20 cellular contexts compared by ENCODE assay signal in the genomic region with DNA sequence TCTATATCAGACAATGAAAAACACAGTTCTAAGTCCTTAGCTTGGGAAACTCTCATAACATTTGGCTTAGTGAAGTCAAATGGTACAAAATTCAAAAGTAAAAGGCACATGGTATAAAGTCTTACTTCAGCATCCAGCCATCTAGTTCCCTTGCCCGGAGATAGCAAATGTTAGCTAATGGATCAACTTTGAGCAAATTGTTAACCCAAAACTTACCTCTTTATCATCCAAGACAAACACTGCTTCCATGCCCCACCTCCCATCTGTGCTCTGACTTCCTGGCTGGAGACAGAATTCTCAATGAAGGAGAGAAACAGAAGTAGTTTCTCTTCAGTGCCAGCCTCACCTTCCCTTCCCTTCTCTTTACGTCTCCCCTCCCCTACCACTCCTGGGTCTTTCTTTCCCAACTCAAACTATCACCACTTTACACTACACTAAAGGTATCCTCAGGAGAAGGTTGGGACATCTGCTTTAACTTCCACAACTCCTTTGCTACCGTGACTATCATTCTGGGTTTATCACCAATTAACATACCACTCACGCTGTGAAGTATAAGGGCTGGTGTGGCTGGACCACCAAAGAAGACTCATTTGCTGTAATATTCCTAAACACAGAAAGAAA. TPM values are rescaled to one million over a fixed set of nuclear protein-coding genes. Genes with fewer than 3 reads are reported as not detected.
DNase-seq lines count a peak whose midpoint lies in the region; ATAC-seq, FAIRE-seq and TF ChIP-seq lines count a peak whose summit lies in the region.
"Had no signal": no experiment of that assay in that cellular context is flagged by ENCODE, and none has a peak within 500 bp of the region (broad histone marks: within the 10 kb centered on the region; RNA-seq: fewer than 3 reads in every experiment).

No MANE protein-coding gene starts in this region.

- H3K4me1 ChIP-seq in IMR-90 (ENCODE audit: control insufficient read depth, insufficient read depth, low read length): no peaks in the 10 kb centered on the region
- H3K4me1 ChIP-seq in H1 (replicated peaks in 1 of 4; ENCODE audit: control insufficient read depth in 3 of 4, insufficient read depth in 4 of 4, low read length in 3 of 4): no peaks in the 10 kb centered on the region
- peaks cover 0 to 14% (median 5%) of the 10 kb centered on the region in 4 donors for H3K4me1 ChIP-seq in right lobe of liver
- H3K4me1 ChIP-seq in colonic mucosa: no peaks in the 10 kb centered on the region
- H3K4me1 ChIP-seq in adrenal gland (replicated peaks in 1 of 2): no peaks in the 10 kb centered on the region
- H3K4me1 ChIP-seq: BE2C, Peyer's patch had no signal

- H2AFZ ChIP-seq in IMR-90 (replicated peaks; ENCODE audit: low read length, poor library complexity): no peak overlapping the region
- peak overlapping the region; percentile 82 for H2AFZ ChIP-seq in H1 (ENCODE audit: low read length)

- no peak for DNase-seq in IMR-90
- DNase-seq in H1 (ENCODE audit: low read depth in 1 of 2, low spot score in 2 of 2): no peak
- DNase-seq in right lobe of liver: no peak
- DNase-seq in colonic mucosa: no peak
- DNase-seq in T1000 (lab: John Stamatoyannopoulos, UW): no peak
- no peak for DNase-seq in adrenal gland
- DNase-seq: BE2C; Calu3; CD4-positive, alpha-beta T cell; DMS79 treated with DMSO at 0.1 percent for 48 hours; MG63; NCI-H1092; NCI-H146; NCI-H2081; NCI-H510A treated with DMSO at 0.1 percent for 48 hours; NCI-H82; Peyer's patch had no signal

- H3K18ac ChIP-seq in IMR-90 (ENCODE audit: low read depth, low read length) (no peak overlapping the region), H1 (ENCODE audit: extremely low read depth, low read length) (no peak overlapping the region)

- H4K20me1 ChIP-seq in IMR-90 (ENCODE audit: insufficient read depth, low read length) (no peaks in the 10 kb centered on the region), H1 (replicated peaks in 1 of 2; ENCODE audit: control insufficient read depth in 1 of 2, insufficient read depth in 2 of 2, low read length in 2 of 2) (no peaks in the 10 kb centered on the region)

- no peaks in the 10 kb centered on the region for H3K36me3 ChIP-seq in IMR-90 (ENCODE audit: control insufficient read depth, insufficient read depth, low read length)
- H3K36me3 ChIP-seq in H1 (ENCODE audit: control insufficient read depth in 2 of 4, insufficient read depth in 4 of 4, low read length in 3 of 4): no peaks in the 10 kb centered on the region
- H3K36me3 ChIP-seq in right lobe of liver: no peaks in the 10 kb centered on the region
- H3K36me3 ChIP-seq in colonic mucosa: no peaks in the 10 kb centered on the region
- no peaks in the 10 kb centered on the region for H3K36me3 ChIP-seq in adrenal gland (replicated peaks in 1 of 2)
- H3K36me3 ChIP-seq: BE2C, MG63, Peyer's patch had no signal

- H3K27ac ChIP-seq in IMR-90 (ENCODE audit: insufficient read depth, low read length) (no peak overlapping the region), H1 (ENCODE audit: low read depth, low read length) (no peak overlapping the region), right lobe of liver (peak overlapping the region in 2 of 3 donors; percentile 5 to 64), colonic mucosa (no peak overlapping the region), adrenal gland (no peak overlapping the region)
- H3K27ac ChIP-seq: Peyer's patch, SK-N-MC had no signal

- no peak for TF ChIP-seq EP300 in H1 (IDR thresholded peaks at IDR 0.05; ENCODE audit: borderline replicate concordance in 1 of 2, low read depth in 2 of 2, low read length in 2 of 2)

- H2AK5ac ChIP-seq in IMR-90 (ENCODE audit: low read depth, low read length) (no peak overlapping the region), H1 (ENCODE audit: low read depth, low read length) (no peak overlapping the region)

- no peak for FAIRE-seq in H1 (lab: Jason Lieb, UNC)

- no peak overlapping the region for H2BK120ac ChIP-seq in IMR-90 (ENCODE audit: low read depth, low read length)
- H2BK120ac ChIP-seq in H1 (replicated peaks; ENCODE audit: low read depth, low read length): no peak overlapping the region

- TF ChIP-seq CTCF in IMR-90 (conservative IDR thresholded peaks at IDR 0.05; ENCODE audit: low read depth, low read length): no peak
- no peak for TF ChIP-seq CTCF in H1 (IDR thresholded peaks at IDR 0.05; ENCODE audit: control extremely low read depth in 1 of 3, insufficient read depth in 1 of 3, low read depth in 1 of 3, low read length in 3 of 3)
- no peak for TF ChIP-seq CTCF in right lobe of liver (IDR thresholded peaks at IDR 0.05)
- no peak for TF ChIP-seq CTCF in colonic mucosa (IDR thresholded peaks at IDR 0.05)
- no peak for TF ChIP-seq CTCF in adrenal gland (IDR thresholded peaks at IDR 0.05)

- no peaks in the 10 kb centered on the region for H3K9me3 ChIP-seq in IMR-90 (ENCODE audit: control insufficient read depth, insufficient read depth, low read length)
- no peaks in the 10 kb centered on the region for H3K9me3 ChIP-seq in H1 (ENCODE audit: insufficient read depth in 2 of 2, low read depth in 1 of 2, low read length in 1 of 2)
- H3K9me3 ChIP-seq in right lobe of liver: no peaks in the 10 kb centered on the region
- no peaks in the 10 kb centered on the region for H3K9me3 ChIP-seq in colonic mucosa
- no peaks in the 10 kb centered on the region for H3K9me3 ChIP-seq in adrenal gland (replicated peaks in 1 of 3)
- H3K9me3 ChIP-seq: BE2C, MG63, Peyer's patch had no signal

- no peak for ATAC-seq in IMR-90 (ENCODE audit: low read depth)
- peak; percentile 90 to 98 (median 95) for ATAC-seq in right lobe of liver
- no peak for ATAC-seq in esophagus mucosa
- ATAC-seq: Right ventricle myocardium inferior had no signal

- H3K4me2 ChIP-seq in IMR-90 (ENCODE audit: low read depth, low read length): 0 out of 2 replicates have a peak overlapping the region, but pooled peaks have one; percentile 35
- no peak overlapping the region for H3K4me2 ChIP-seq in H1 (ENCODE audit: insufficient read depth in 1 of 2, low read depth in 2 of 2, low read length in 2 of 2)

- POLR2A ChIA-PET in IMR-90 (lab: Charles Lee; ENCODE audit: unreplicated experiment) (no interaction called here), H1 (lab: Charles Lee; ENCODE audit: partially characterized antibody) (no interaction called here)

- H3K4ac ChIP-seq in IMR-90 (ENCODE audit: low read depth, low read length): no peak overlapping the region
- no peak overlapping the region for H3K4ac ChIP-seq in H1 (replicated peaks; ENCODE audit: insufficient read length, low read depth, low read length)

- no peak overlapping the region for H2BK20ac ChIP-seq in IMR-90 (ENCODE audit: low read depth, low read length)
- no peak overlapping the region for H2BK20ac ChIP-seq in H1 (ENCODE audit: low read length)

- H3K27me3 ChIP-seq in IMR-90 (ENCODE audit: control insufficient read depth, insufficient read depth, low read length) (peaks cover 5% of the 10 kb centered on the region), H1 (replicated peaks in 1 of 4; ENCODE audit: control insufficient read depth in 3 of 4, extremely low read depth in 1 of 4, insufficient read depth in 3 of 4, low read length in 3 of 4) (no peaks in the 10 kb centered on the region), right lobe of liver (no peaks in the 10 kb centered on the region), colonic mucosa (no peaks in the 10 kb centered on the region), adrenal gland (no peaks in the 10 kb centered on the region)
- H3K27me3 ChIP-seq: BE2C, MG63, Peyer's patch had no signal

- no peak overlapping the region for H4K91ac ChIP-seq in IMR-90 (ENCODE audit: insufficient read depth, low read depth, low read length)
- no peak overlapping the region for H4K91ac ChIP-seq in H1 (replicated peaks; ENCODE audit: insufficient read length, low read length)

- no peak overlapping the region for H2BK5ac ChIP-seq in IMR-90 (ENCODE audit: low read depth, low read length, poor library complexity, severe bottlenecking)
- no peak overlapping the region for H2BK5ac ChIP-seq in H1 (ENCODE audit: low read depth, low read length)

- H3K79me2 ChIP-seq in H1 (ENCODE audit: control insufficient read depth in 1 of 2, insufficient read depth in 2 of 2, low read length in 2 of 2): no peaks in the 10 kb centered on the region

- no peaks in the 10 kb centered on the region for H3K9me1 ChIP-seq in IMR-90 (ENCODE audit: insufficient read depth, low read length)

- TF ChIP-seq RAD21 in IMR-90 (IDR thresholded peaks at IDR 0.05; ENCODE audit: low read length) (no peak), H1 (IDR thresholded peaks at IDR 0.05 in 1 of 2, conservative IDR thresholded peaks at IDR 0.05 in 1 of 2; ENCODE audit: low read depth in 2 of 2, low read length in 2 of 2) (no peak)

- H4K5ac ChIP-seq in IMR-90 (ENCODE audit: low read depth, low read length) (no peak overlapping the region), H1 (ENCODE audit: insufficient read length, low read depth, low read length) (no peak overlapping the region)

- H3K23ac ChIP-seq in IMR-90 (ENCODE audit: low read depth, low read length) (no peak overlapping the region), H1 (ENCODE audit: insufficient read length) (no peak overlapping the region)

- H3K56ac ChIP-seq in IMR-90 (ENCODE audit: extremely low read depth, insufficient read depth, low read length) (no peak overlapping the region), H1 (replicated peaks; ENCODE audit: insufficient read length, low read depth, low read length) (no peak overlapping the region)

- TF ChIP-seq POLR2A in IMR-90 (IDR thresholded peaks at IDR 0.05; ENCODE audit: low read depth, low read length) (no peak), H1 (IDR thresholded peaks at IDR 0.05; ENCODE audit: control extremely low read depth in 1 of 2, low read depth in 2 of 2, low read length in 2 of 2) (no peak), right lobe of liver (IDR thresholded peaks at IDR 0.05) (no peak), adrenal gland (IDR thresholded peaks at IDR 0.05) (no peak)

- H3K14ac ChIP-seq in IMR-90 (replicated peaks; ENCODE audit: low read depth, low read length) (no peak overlapping the region), H1 (ENCODE audit: insufficient read length) (no peak overlapping the region)

- in situ Hi-C loops in IMR-90 (cut with MboI; ENCODE audit: low sequenced_read_pairs): no loop called here

- 60% methylated on average over 1 of the region's 4 CpGs; no CpG with 5 or more reads in 1 of the 2 experiments for WGBS in IMR-90 (ENCODE audit: extremely low coverage in 2 of 2, insufficient read length in 1 of 2), 2 experiments
- 81% methylated on average over 4 of the region's 4 CpGs; no CpG with 5 or more reads in 1 of the 2 experiments for WGBS in H1 (ENCODE audit: extremely low coverage in 1 of 2, insufficient coverage in 1 of 2, insufficient read length in 1 of 2, insufficient replicate concordance in 2 of 2, low coverage in 1 of 2, low lambda C conversion rate in 2 of 2, missing lambda C conversion rate in 1 of 2), 2 experiments
- 39% methylated on average over 4 of the region's 4 CpGs for WGBS in right lobe of liver (ENCODE audit: insufficient coverage, low coverage, low lambda C conversion rate, missing lambda C conversion rate)
- WGBS in adrenal gland, 4 donors: 60 to 70% (median 66%) methylated on average over 4 of the region's 4 CpGs

- no peak overlapping the region for H2AK9ac ChIP-seq in IMR-90 (replicated peaks; ENCODE audit: low read depth, low read length, poor library complexity)

- BruUV-seq in IMR-90 (replicated peaks; lab: Mats Ljungman, UMichigan): no TSS peak

- H3K4me3 ChIP-seq in IMR-90 (ENCODE audit: insufficient read depth, low read depth, low read length): no peak overlapping the region
- no peak overlapping the region for H3K4me3 ChIP-seq in H1 (ENCODE audit: extremely low read depth in 1 of 4, insufficient read depth in 2 of 4, low read depth in 3 of 4, low read length in 4 of 4)
- peak overlapping the region in 2 of 3 donors; percentile 25 to 30 for H3K4me3 ChIP-seq in right lobe of liver
- no peak overlapping the region for H3K4me3 ChIP-seq in colonic mucosa
- no peak overlapping the region for H3K4me3 ChIP-seq in adrenal gland
- H3K4me3 ChIP-seq: MG63, Peyer's patch, SK-N-MC had no signal

- no peak overlapping the region for H2BK12ac ChIP-seq in H1 (ENCODE audit: low read depth, low read length)

- no peak overlapping the region for H4K8ac ChIP-seq in IMR-90 (ENCODE audit: low read depth in 2 of 2, low read length in 2 of 2)
- no peak overlapping the region for H4K8ac ChIP-seq in H1 (ENCODE audit: extremely low read depth, insufficient read depth, low read length)

- intact Hi-C loops in IMR-90 (cut with micrococcal nuclease) (no loop called here), right lobe of liver (cut with DNase I) (no loop called here), colonic mucosa (cut with DNase I) (no loop called here), adrenal gland (cut with DNase I) (no loop called here)

- no peaks in the 10 kb centered on the region for H3K23me2 ChIP-seq in H1 (ENCODE audit: low read depth, low read length)

- H3K9ac ChIP-seq in IMR-90 (ENCODE audit: low read depth, low read length) (no peak overlapping the region), H1 (replicated peaks in 1 of 4; ENCODE audit: extremely low read depth in 1 of 4, low read depth in 3 of 4, low read length in 3 of 4) (no peak overlapping the region), colonic mucosa (ENCODE audit: low read depth in 2 of 2, low read length in 2 of 2) (no peak overlapping the region)

- no peaks in the 10 kb centered on the region for H3K79me1 ChIP-seq in IMR-90 (ENCODE audit: low read depth in 1 of 2, low read length in 2 of 2)
- no peaks in the 10 kb centered on the region for H3K79me1 ChIP-seq in H1 (ENCODE audit: low read depth, low read length)

- H2BK15ac ChIP-seq in IMR-90 (ENCODE audit: low read depth, low read length) (no peak overlapping the region), H1 (ENCODE audit: low read length) (no peak overlapping the region)

- CTCF ChIA-PET in IMR-90 (lab: Yijun Ruan, JAX): interaction anchor here (0.6 kb wide), 1 partner anchor 90 kb away, joined by 4 read pairs; no protein-coding TSS in a partner anchor
- CTCF ChIA-PET in H1 (lab: Charles Lee; ENCODE audit: partially characterized antibody): interaction anchor here (1.1 to 1.2 kb wide), 2 partner anchors 13 to 96 kb away, joined by 3 to 4 read pairs; no protein-coding TSS in a partner anchor

- dilution Hi-C loops in IMR-90 (cut with HindIII; ENCODE audit: low sequenced_read_pairs, unreplicated experiment): no loop called here

RNA-seq across cellular contexts. Expression of a gene that starts 21.2 kb away (rescaled TPM):
- total RNA-seq in IMR-90 (2012; rRNA removed) (0.54 and 0.83 TPM in 2 replicates), right lobe of liver (10 to 100 TPM; 17.1 to 24.0 (median 18.7) TPM), colonic mucosa (10 to 100 TPM; 42.4 to 45.9 TPM), esophagus mucosa (14.5 TPM), adrenal gland (10 to 100 TPM in 7 of 8 donors, 1 to 10 TPM in 1; 9.4 to 36.5 (median 20.4) TPM)
- polyA plus RNA-seq in IMR-90 (2012; rRNA removed) (0.31 and 0.33 TPM in 2 replicates), H1 (2011; rRNA removed) (2.9 TPM in 2 replicates), adrenal gland (1 to 10 TPM; 4.1 to 6.1 (median 4.5) TPM)
- 0.12 and 0.34 TPM in 2 replicates for polyA plus RNA-seq in IMR-90 (2012; cell fraction: cytosol; rRNA removed)
- 0.34 and 0.36 TPM in 2 replicates for polyA plus RNA-seq in IMR-90 (2012; cell fraction: nucleus; rRNA removed; ENCODE audit: low replicate concordance)
- total RNA-seq in H1 (2021; fragmentation: NEBNext Ultra II Directional; extraction: Animal tissue kit (Norgen Biotek cat#: 25700)): 16.2 and 17.7 TPM in 2 replicates
- polyA plus RNA-seq in H1 (2011; cell fraction: cytosol; rRNA removed): 5.5 TPM
- polyA plus RNA-seq in H1 (2011; cell fraction: nucleus; rRNA removed): 5.0 TPM
- polyA plus RNA-seq in H1 (2012, experiment 1 of 2): 3.9 to 7.0 TPM (median 4.0 TPM) in 4 replicates
- polyA plus RNA-seq in H1 (2012, experiment 2 of 2): 3.4 TPM
- polyA plus RNA-seq in H1 (2013, experiment 1 of 2): 6.9 TPM
- 6.9 TPM for polyA plus RNA-seq in H1 (2013, experiment 2 of 2)
- polyA minus RNA-seq in H1 (2011; rRNA and poly(A)+ RNA removed): 4.8 and 8.9 TPM in 2 replicates
- 12.4 TPM for polyA minus RNA-seq in H1 (2011; cell fraction: cytosol; rRNA and poly(A)+ RNA removed)
- 36.5 TPM for polyA minus RNA-seq in H1 (2011; cell fraction: nucleus; rRNA and poly(A)+ RNA removed)

Comparison
In these comparisons a context has a peak if more than half of its experiments do, and no peak if none do; other contexts are left out.
1. ATAC-seq: peak in right lobe of liver (4 of 4); none in IMR-90 (single experiment) and esophagus mucosa (single experiment).
2. H3K27ac ChIP-seq: peak in right lobe of liver (2 of 3); none in IMR-90 (single experiment), H1 (single experiment), colonic mucosa (single experiment) and adrenal gland (0 of 5).
3. H3K4me3 ChIP-seq: peak in right lobe of liver (2 of 3); none in IMR-90 (single experiment), H1 (0 of 4), colonic mucosa (single experiment) and adrenal gland (0 of 4).